Comparison of ENCODE assay signal across 17 cellular contexts in genomic region chr9:108687360-108687981, GRCh38.
DNase-seq lines count a peak whose midpoint lies in the region; ATAC-seq and TF ChIP-seq lines count a peak whose summit lies in the region.
"Had no signal": no experiment of that assay in that cellular context is flagged by ENCODE, and none has a peak within 500 bp of the region (broad histone marks: within the 10 kb centered on the region; RNA-seq: fewer than 3 reads in every experiment).

No MANE protein-coding gene starts in this region.

- H3K4me1 Mint-ChIP-seq in glutamatergic neuron (ENCODE audit: low read depth, unreplicated experiment): no peaks in the 10 kb centered on the region
- no peaks in the 10 kb centered on the region for H3K4me1 Mint-ChIP-seq in activated CD4-positive, alpha-beta memory T cell treated with anti-CD3 and anti-CD28 coated beads for 36 hours (ENCODE audit: low read depth)

- TF ChIP-seq CTCF in fibroblast of pulmonary artery (IDR thresholded peaks at IDR 0.05; ENCODE audit: low read length, missing control alignments) (no peak), glutamatergic neuron (IDR thresholded peaks at IDR 0.05; ENCODE audit: partially characterized antibody, unreplicated experiment) (no peak)

- no peak overlapping the region for H3K4me3 Mint-ChIP-seq in glutamatergic neuron (ENCODE audit: unreplicated experiment)
- no peak overlapping the region for H3K4me3 Mint-ChIP-seq in activated CD4-positive, alpha-beta memory T cell treated with anti-CD3 and anti-CD28 coated beads for 36 hours
- H3K4me3 Mint-ChIP-seq: dendritic cell treated with granulocyte-macrophage colony-stimulating factor and Interleukin-4, amounts not matched to agents 40 ng/mL and 50 ng/mL, for 4 days; T-helper 1 cell treated with Interleukin-12 subunit alpha and Interleukin-12 subunit beta and Interleukin-4 antibody, amounts not matched to agents 30 μg/mL and 1 μg/mL, for 36 hours had no signal

- POLR2A ChIA-PET in activated CD4-positive, alpha-beta memory T cell treated with anti-CD3 and anti-CD28 coated beads for 36 hours (lab: Charles Lee): no interaction called here

- H3K9me3 Mint-ChIP-seq in glutamatergic neuron (ENCODE audit: unreplicated experiment): peaks cover 3% of the 10 kb centered on the region
- peaks cover 2% of the 10 kb centered on the region for H3K9me3 Mint-ChIP-seq in activated CD4-positive, alpha-beta memory T cell treated with anti-CD3 and anti-CD28 coated beads for 36 hours

- CTCF ChIA-PET in activated CD4-positive, alpha-beta memory T cell treated with anti-CD3 and anti-CD28 coated beads for 36 hours (lab: Charles Lee): no interaction called here

- H3K36me3 Mint-ChIP-seq in glutamatergic neuron (ENCODE audit: unreplicated experiment): no peaks in the 10 kb centered on the region
- H3K36me3 Mint-ChIP-seq in activated CD4-positive, alpha-beta memory T cell treated with anti-CD3 and anti-CD28 coated beads for 36 hours: no peaks in the 10 kb centered on the region

- H3K27ac Mint-ChIP-seq in glutamatergic neuron (ENCODE audit: unreplicated experiment): no peak overlapping the region
- H3K27ac Mint-ChIP-seq in activated CD4-positive, alpha-beta memory T cell treated with anti-CD3 and anti-CD28 coated beads for 36 hours: no peak overlapping the region
- H3K27ac Mint-ChIP-seq: dendritic cell treated with granulocyte-macrophage colony-stimulating factor and Interleukin-4, amounts not matched to agents 40 ng/mL and 50 ng/mL, for 4 days; T-helper 1 cell treated with Interleukin-12 subunit alpha and Interleukin-12 subunit beta and Interleukin-4 antibody, amounts not matched to agents 30 μg/mL and 1 μg/mL, for 36 hours had no signal

- DNase-seq in DMS 273 (lab: John Stamatoyannopoulos, UW; ENCODE audit: unreplicated experiment) (peak; percentile 72), DMS 273 treated with DMSO at 0.1 percent for 48 hours (lab: John Stamatoyannopoulos, UW) (no peak), NCI-H69 (lab: John Stamatoyannopoulos, UW) (peak; percentile 35), fibroblast of pulmonary artery (ENCODE audit: low read depth) (peak; percentile 54), skeletal muscle cell (ENCODE audit: low read depth) (peak; percentile 71), glutamatergic neuron (no peak)
- no peak for DNase-seq in activated CD4-positive, alpha-beta memory T cell treated with anti-CD3 and anti-CD28 coated beads for 36 hours
- DNase-seq: activated T-cell treated with anti-CD3 and anti-CD28 coated beads, Interleukin-2, amount 50 U/mL, for 48 hours; amniotic stem cell; COR-L47; GOT3; NCI-H2107; PC-9; testis had no signal

- peaks cover 2% of the 10 kb centered on the region for H3K27me3 Mint-ChIP-seq in glutamatergic neuron (ENCODE audit: unreplicated experiment)
- no peaks in the 10 kb centered on the region for H3K27me3 Mint-ChIP-seq in activated CD4-positive, alpha-beta memory T cell treated with anti-CD3 and anti-CD28 coated beads for 36 hours
- H3K27me3 Mint-ChIP-seq: dendritic cell treated with granulocyte-macrophage colony-stimulating factor and Interleukin-4, amounts not matched to agents 40 ng/mL and 50 ng/mL, for 4 days had no signal

- no peak for ATAC-seq in HG03025 (IDR thresholded peaks at IDR 0.05; ENCODE audit: low FRiP score, unreplicated experiment)

- H3K4me3 ChIP-seq in fibroblast of pulmonary artery (replicated peaks; ENCODE audit: low read depth, low read length): no peak overlapping the region
- H3K4me3 ChIP-seq in skeletal muscle cell (ENCODE audit: low read depth, low read length): no peak overlapping the region
- H3K4me3 ChIP-seq: PC-9, testis had no signal

- intact Hi-C loops in activated CD4-positive, alpha-beta memory T cell treated with anti-CD3 and anti-CD28 coated beads for 36 hours (cut with micrococcal nuclease): no loop called here

Comparison
In these comparisons a context has a peak if more than half of its experiments do, and no peak if none do; other contexts are left out.
1. DNase-seq: peak in DMS 273 (single experiment), NCI-H69 (single experiment), fibroblast of pulmonary artery (single experiment) and skeletal muscle cell (single experiment); none in DMS 273 treated with DMSO at 0.1 percent for 48 hours (single experiment), glutamatergic neuron (single experiment) and activated CD4-positive, alpha-beta memory T cell treated with anti-CD3 and anti-CD28 coated beads for 36 hours (single experiment).